In genomic region chr7:66072208-66072607, GRCh38 we compare ENCODE assay signal across 7 cellular contexts. TPM values are rescaled to one million over a fixed set of nuclear protein-coding genes. Genes with fewer than 3 reads are reported as not detected.
A peak's percentile ranks its signal among the peaks of the same experiment; 100 is the strongest.
DNase-seq lines count a peak whose midpoint lies in the region; ATAC-seq, FAIRE-seq and TF ChIP-seq lines count a peak whose summit lies in the region.
"Not testable (repeated sequence)": the region's sequence is repeated elsewhere in the genome, so short reads cannot be mapped to it uniquely, and the experiment has no call there.

No MANE protein-coding gene starts in this region.

- H3K27me3 ChIP-seq in PC-3 (ENCODE audit: low read length); GM12878 (replicated peaks in 1 of 2; ENCODE audit: control insufficient read depth in 2 of 2, insufficient read depth in 2 of 2, low read length in 1 of 2); HepG2 (ENCODE audit: control insufficient read depth in 1 of 2, insufficient read depth in 2 of 2, low read length in 2 of 2): not testable (repeated sequence)

- in situ Hi-C loops in GM12878 (cut with MboI); HepG2 (cut with HindIII; ENCODE audit: extremely low pct_ligation_motif_present, low pct_unique_long_range_greater_than_20kb): not testable (repeated sequence)

- not testable (repeated sequence) for H3K4me3 ChIP-seq in PC-3 (ENCODE audit: low read length); GM12878; epithelial cell of esophagus (ENCODE audit: low read length); HepG2 (replicated peaks in 1 of 3; ENCODE audit: insufficient read depth in 1 of 3, low read depth in 2 of 3, low read length in 3 of 3)

- peaks cover 14% of the 10 kb centered on the region for H3K79me2 ChIP-seq in PC-3 (ENCODE audit: low read length)
- peaks cover 11% of the 10 kb centered on the region for H3K79me2 ChIP-seq in GM12878 (ENCODE audit: control insufficient read depth, insufficient read depth, low read length)
- peaks cover 12% of the 10 kb centered on the region for H3K79me2 ChIP-seq in HepG2 (ENCODE audit: insufficient read depth, low read length)

- BruUV-seq in PC-3 (replicated peaks; lab: Mats Ljungman, UMichigan); GM12878 (replicated peaks; lab: Mats Ljungman, UMichigan); HepG2 (replicated peaks; lab: Mats Ljungman, UMichigan): not testable (repeated sequence)

- H3K9ac ChIP-seq in PC-3 (ENCODE audit: low read length); GM12878 (ENCODE audit: control insufficient read depth, insufficient read depth, low read length); HepG2 (ENCODE audit: insufficient read depth, low read depth, low read length): not testable (repeated sequence)

- H2AFZ ChIP-seq in PC-3 (ENCODE audit: low read length); GM12878 (ENCODE audit: control insufficient read depth, low read depth, low read length); HepG2 (ENCODE audit: low read length): not testable (repeated sequence)

- H3K9me2 ChIP-seq in PC-3 (replicated peaks; ENCODE audit: low read length) = not testable (repeated sequence)

- H3K4me2 ChIP-seq in PC-3 (ENCODE audit: low read length); GM12878 (ENCODE audit: control insufficient read depth, insufficient read depth): not testable (repeated sequence)
- H3K4me2 ChIP-seq in HepG2 (ENCODE audit: low read depth, low read length) = peak overlapping the region; percentile 34

- intact Hi-C loops in PC-3 (cut with micrococcal nuclease); GM12878 (cut with micrococcal nuclease; ENCODE audit: unreplicated experiment); HepG2 (cut with micrococcal nuclease; ENCODE audit: unreplicated experiment): not testable (repeated sequence)

- RAD21 ChIA-PET in GM12878 (lab: Charles Lee; ENCODE audit: unreplicated experiment) = interaction anchor here (1.1 to 3.7 kb wide), 3 partner anchors 16 to 47 kb away, joined by 3 to 31 read pairs (median 4); no protein-coding TSS in a partner anchor

- DNase-seq in GM19239 (ENCODE audit: insufficient read length, low spot score); GM12878 (ENCODE audit: low read depth, low spot score); epithelial cell of esophagus (ENCODE audit: low read depth); HepG2 (ENCODE audit: low spot score): not testable (repeated sequence)
- peak; percentile 5 for DNase-seq in NCI-H2107 treated with DMSO at 0.1 percent for 48 hours (lab: John Stamatoyannopoulos, UW; ENCODE audit: unreplicated experiment)
- peak; percentile 18 for DNase-seq in PC-3
- DNase-seq in putamen (ENCODE audit: low spot score) = peak; percentile 29

- H3F3A ChIP-seq in PC-3 (ENCODE audit: low read length, unreplicated experiment) = not testable (repeated sequence)

- WGBS in GM12878 (ENCODE audit: insufficient coverage, insufficient replicate concordance, low lambda C conversion rate, missing lambda C conversion rate) = 8% methylated on average over 7 of the region's 7 CpGs
- whole genome bisulfite sequencing in HepG2 (ENCODE audit: low lambda C conversion rate) = 13% methylated on average over 7 of the region's 7 CpGs

- H3K27ac ChIP-seq in PC-3 (ENCODE audit: low read length); GM12878 (ENCODE audit: control insufficient read depth, insufficient read depth); HepG2 (ENCODE audit: extremely low read length, insufficient read depth, low read length): not testable (repeated sequence)

- H3K4me1 ChIP-seq in PC-3 (ENCODE audit: insufficient read depth, low read length); GM12878 (ENCODE audit: control insufficient read depth, insufficient read depth, low read length): not testable (repeated sequence)
- H3K4me1 ChIP-seq in HepG2 (ENCODE audit: insufficient read depth, low read length) = peaks cover 21% of the 10 kb centered on the region

- SMC1A ChIA-PET in GM12878 (lab: Charles Lee; ENCODE audit: uncharacterized antibody, unreplicated experiment) = interaction anchor here (0.8 to 2.3 kb wide), 6 partner anchors 19 to 232 kb away, joined by 3 to 8 read pairs (median 4); no protein-coding TSS in a partner anchor

- peak; percentile 39 for FAIRE-seq in GM19239 (lab: Jason Lieb, UNC)
- FAIRE-seq in GM12878 (lab: Jason Lieb, UNC); HepG2 (lab: Jason Lieb, UNC): not testable (repeated sequence)

- POLR2A ChIA-PET in PC-3 (lab: Charles Lee; ENCODE audit: unreplicated experiment) = not testable (repeated sequence)
- POLR2A ChIA-PET in GM12878 (lab: Charles Lee) (interaction anchor here (0.8 kb wide), 1 partner anchor 16 kb away, joined by 3 read pairs; no protein-coding TSS in a partner anchor), HepG2 (lab: Yijun Ruan, JAX) (interaction anchor here (0.9 kb wide), 1 partner anchor 42 kb away, joined by 3 read pairs; no protein-coding TSS in a partner anchor)

- TF ChIP-seq POLR2A in GM12878 (IDR thresholded peaks at IDR 0.05; ENCODE audit: low read depth, low read length); HepG2 (IDR thresholded peaks at IDR 0.05; ENCODE audit: insufficient read depth in 1 of 2, low read depth in 2 of 2, low read length in 2 of 2): not testable (repeated sequence)

- not testable (repeated sequence) for TF ChIP-seq RAD21 in GM12878 (IDR thresholded peaks at IDR 0.05; ENCODE audit: insufficient read depth, low read depth, low read length); HepG2 (CRISPR knock-in tag; IDR thresholded peaks at IDR 0.05)

- H4K20me1 ChIP-seq in PC-3 (ENCODE audit: low read length); GM12878 (ENCODE audit: control insufficient read depth, insufficient read depth); HepG2 (ENCODE audit: insufficient read depth, low read length): not testable (repeated sequence)

- CTCF ChIA-PET in PC-3 (lab: Charles Lee) = interaction anchor here (0.8 to 1.8 kb wide), 2 partner anchors 29 to 42 kb away, joined by 3 to 12 read pairs; no protein-coding TSS in a partner anchor
- CTCF ChIA-PET in GM12878 (lab: Yijun Ruan, JAX) = interaction anchor here (1.3 to 2.9 kb wide), 5 partner anchors 38 to 232 kb away, joined by 3 to 10 read pairs (median 6); no protein-coding TSS in a partner anchor
- CTCF ChIA-PET in HepG2 (lab: Yijun Ruan, JAX; ENCODE audit: low intra/inter-chr PET ratio, low total read pairs) = not testable (repeated sequence)

- not testable (repeated sequence) for TF ChIP-seq EP300 in GM12878 (IDR thresholded peaks at IDR 0.05; ENCODE audit: borderline replicate concordance in 1 of 2, control insufficient read depth in 1 of 2, low read depth in 2 of 2, low read length in 2 of 2); HepG2 (IDR thresholded peaks at IDR 0.05; ENCODE audit: low read depth in 2 of 2, low read length in 2 of 2); HepG2 (CRISPR knock-in tag; IDR thresholded peaks at IDR 0.05; ENCODE audit: borderline replicate concordance)

- H3K9me3 ChIP-seq in PC-3 (ENCODE audit: low read length); GM12878 (replicated peaks; ENCODE audit: control insufficient read depth, insufficient read depth, low read length); HepG2 (ENCODE audit: low read length): not testable (repeated sequence)

- H3K36me3 ChIP-seq in PC-3 (ENCODE audit: low read depth, low read length); GM12878 (ENCODE audit: control insufficient read depth in 2 of 2, insufficient read depth in 2 of 2, low read length in 1 of 2); HepG2 (replicated peaks in 1 of 2; ENCODE audit: control insufficient read depth in 1 of 2, insufficient read depth in 2 of 2, low read length in 2 of 2): not testable (repeated sequence)

- TF ChIP-seq CTCF in PC-3 (conservative IDR thresholded peaks at IDR 0.05; ENCODE audit: low read depth, low read length) = not testable (repeated sequence)
- TF ChIP-seq CTCF in GM12878 (IDR thresholded peaks at IDR 0.05 in 2 of 3, conservative IDR thresholded peaks at IDR 0.05 in 1 of 3; ENCODE audit: control insufficient read depth in 2 of 3, extremely low read depth in 1 of 3, insufficient read depth in 1 of 3, low read depth in 3 of 3, low read length in 3 of 3) (peak in 1 of 3 experiments; percentile 21; a peak in 1 of 6 replicates), epithelial cell of esophagus (IDR thresholded peaks at IDR 0.05; ENCODE audit: insufficient read depth, low read depth, low read length, missing control alignments) (peak; percentile 35), HepG2 (CRISPR knock-in tag; IDR thresholded peaks at IDR 0.05) (peak; percentile 34)

- ATAC-seq in PC-3, GM12878, HepG2: not testable (repeated sequence)

RNA-seq across cellular contexts. Expression of gene ASL, which starts 3.4 kb away (rescaled TPM):
- total RNA-seq in PC-3 (2014; rRNA removed) = 55.9 and 69.0 TPM in 2 replicates
- total RNA-seq in GM12878 (2013; cell fraction: nucleolus; rRNA removed) = 39.9 and 93.0 TPM in 2 replicates
- total RNA-seq in GM12878 (2014; rRNA removed) = 32.5 and 34.2 TPM in 2 replicates
- 15.5 and 16.0 TPM in 2 replicates for total RNA-seq in GM12878 (2014; rRNA removed; fragmentation: Illumina TruSeq; extraction: Trizol)
- total RNA-seq in GM12878 (2021) = 29.7 and 30.1 TPM in 2 replicates
- polyA plus RNA-seq in GM12878 (2011; ENCODE audit: low read depth) = 12.0 TPM
- polyA plus RNA-seq in GM12878 (2011; rRNA removed) = 14.8 and 36.7 TPM in 2 replicates
- polyA plus RNA-seq in GM12878 (2011; cell fraction: cytosol; rRNA removed) = 39.9 and 58.6 TPM in 2 replicates
- 117 and 134 TPM in 2 replicates for polyA plus RNA-seq in GM12878 (2011; cell fraction: nucleus; rRNA removed)
- polyA plus RNA-seq in GM12878 (2012) = 24.9 and 25.3 TPM in 2 replicates
- polyA plus RNA-seq in GM12878 (2014; fragmentation: Illumina TruSeq; extraction: Trizol) = 6.4 and 12.6 TPM in 2 replicates
- 1 to 10 TPM in 1 of 2 experiments, under 1 TPM in 1; 0.66 to 7.1 TPM for polyA plus RNA-seq in GM12878 (2014; fragmentation: Nextera tagmentation; extraction: Ambion mirVana)
- 36.0 and 43.5 TPM in 2 replicates for polyA plus RNA-seq in GM12878 (2014; rRNA removed)
- 10 to 100 TPM; 27.8 to 30.5 TPM for polyA plus RNA-seq in GM12878 (2016; fragmentation: Nextera tagmentation; extraction: Ambion mirVana)
- polyA minus RNA-seq in GM12878 (2011; rRNA and poly(A)+ RNA removed) = 16.2 and 35.3 TPM in 2 replicates
- 13.7 and 13.8 TPM in 2 replicates for polyA minus RNA-seq in GM12878 (2011; cell fraction: cytosol; rRNA and poly(A)+ RNA removed)
- 19.8 and 34.1 TPM in 2 replicates for polyA minus RNA-seq in GM12878 (2011; cell fraction: nucleus; rRNA and poly(A)+ RNA removed)
- 63.8 and 71.4 TPM in 2 replicates for total RNA-seq in HepG2 (2016; rRNA removed; fragmentation: Illumina TruSeq; extraction: Trizol)
- 10.8 and 15.3 TPM in 2 replicates for total RNA-seq in HepG2 (2016; cell fraction: cytosol; rRNA removed; fragmentation: Illumina TruSeq; extraction: Trizol; ENCODE audit: low read depth)
- 60.6 and 73.6 TPM in 2 replicates for total RNA-seq in HepG2 (2016; cell fraction: insoluble cytoplasmic fraction; rRNA removed; fragmentation: Illumina TruSeq; extraction: Trizol)
- 20.5 and 23.7 TPM in 2 replicates for total RNA-seq in HepG2 (2016; cell fraction: membrane; rRNA removed; fragmentation: Illumina TruSeq; extraction: Trizol)
- 55.0 and 59.3 TPM in 2 replicates for total RNA-seq in HepG2 (2016; cell fraction: nucleus; rRNA removed; fragmentation: Illumina TruSeq; extraction: Trizol)
- polyA plus RNA-seq in HepG2 (2011; rRNA removed) = 96.5 and 146 TPM in 2 replicates
- 66.0 and 85.0 TPM in 2 replicates for polyA plus RNA-seq in HepG2 (2011; cell fraction: cytosol; rRNA removed)
- 457 and 482 TPM in 2 replicates for polyA plus RNA-seq in HepG2 (2011; cell fraction: nucleus; rRNA removed)
- 39.6 and 57.0 TPM in 2 replicates for polyA plus RNA-seq in HepG2 (2012)
- 11.1 and 12.7 TPM in 2 replicates for polyA plus RNA-seq in HepG2 (2016; cell fraction: cytosol; fragmentation: Illumina TruSeq; extraction: Trizol; ENCODE audit: low read depth)
- polyA plus RNA-seq in HepG2 (2016; cell fraction: insoluble cytoplasmic fraction; fragmentation: Illumina TruSeq; extraction: Trizol; ENCODE audit: low read depth) = 58.1 and 62.4 TPM in 2 replicates
- 16.6 and 18.5 TPM in 2 replicates for polyA plus RNA-seq in HepG2 (2016; cell fraction: membrane; fragmentation: Illumina TruSeq; extraction: Trizol; ENCODE audit: low read depth)
- 139 and 142 TPM in 2 replicates for polyA plus RNA-seq in HepG2 (2016; cell fraction: nucleus; fragmentation: Illumina TruSeq; extraction: Trizol; ENCODE audit: insufficient read depth, low read depth)
- 24.9 and 94.0 TPM in 2 replicates for polyA minus RNA-seq in HepG2 (2011; rRNA and poly(A)+ RNA removed; ENCODE audit: low replicate concordance)
- polyA minus RNA-seq in HepG2 (2011; cell fraction: cytosol; rRNA and poly(A)+ RNA removed) = 24.2 and 27.0 TPM in 2 replicates
- 42.9 and 53.5 TPM in 2 replicates for polyA minus RNA-seq in HepG2 (2011; cell fraction: nucleus; rRNA and poly(A)+ RNA removed)

RNA-seq across cellular contexts. Expression of gene CRCP, which starts 42.4 kb away (rescaled TPM):
- total RNA-seq in PC-3 (2014; rRNA removed) (36.4 and 41.6 TPM in 2 replicates), GM12878 (2014; rRNA removed) (25.6 and 26.4 TPM in 2 replicates), GM12878 (2014; rRNA removed; fragmentation: Illumina TruSeq; extraction: Trizol) (31.6 and 33.8 TPM in 2 replicates), GM12878 (2021) (23.6 and 25.0 TPM in 2 replicates), HepG2 (2016; rRNA removed; fragmentation: Illumina TruSeq; extraction: Trizol) (31.0 and 41.1 TPM in 2 replicates)
- 27.7 and 30.8 TPM in 2 replicates for total RNA-seq in GM12878 (2013; cell fraction: nucleolus; rRNA removed)
- polyA plus RNA-seq in GM12878 (2011; ENCODE audit: low read depth) = 13.4 TPM
- polyA plus RNA-seq in GM12878 (2011; rRNA removed) (30.2 and 31.2 TPM in 2 replicates), GM12878 (2014; fragmentation: Illumina TruSeq; extraction: Trizol) (27.4 and 29.2 TPM in 2 replicates), GM12878 (2014; fragmentation: Nextera tagmentation; extraction: Ambion mirVana) (10 to 100 TPM; 12.4 to 20.1 TPM), GM12878 (2014; rRNA removed) (29.2 and 29.8 TPM in 2 replicates), GM12878 (2016; fragmentation: Nextera tagmentation; extraction: Ambion mirVana) (10 to 100 TPM; 29.0 to 29.6 TPM), HepG2 (2011; rRNA removed) (22.7 and 27.7 TPM in 2 replicates)
- polyA plus RNA-seq in GM12878 (2011; cell fraction: cytosol; rRNA removed) = 29.3 and 30.5 TPM in 2 replicates
- polyA plus RNA-seq in GM12878 (2011; cell fraction: nucleus; rRNA removed) = 13.6 and 16.4 TPM in 2 replicates
- polyA plus RNA-seq in GM12878 (2012) = 15.9 and 33.1 TPM in 2 replicates
- 30.9 and 32.2 TPM in 2 replicates for polyA minus RNA-seq in GM12878 (2011; rRNA and poly(A)+ RNA removed)
- 9.2 and 13.9 TPM in 2 replicates for polyA minus RNA-seq in GM12878 (2011; cell fraction: cytosol; rRNA and poly(A)+ RNA removed)
- polyA minus RNA-seq in GM12878 (2011; cell fraction: nucleus; rRNA and poly(A)+ RNA removed) = 10.2 and 14.0 TPM in 2 replicates
- 9.9 and 16.6 TPM in 2 replicates for total RNA-seq in HepG2 (2016; cell fraction: cytosol; rRNA removed; fragmentation: Illumina TruSeq; extraction: Trizol; ENCODE audit: low read depth)
- 31.6 and 44.5 TPM in 2 replicates for total RNA-seq in HepG2 (2016; cell fraction: insoluble cytoplasmic fraction; rRNA removed; fragmentation: Illumina TruSeq; extraction: Trizol)
- 21.3 and 21.4 TPM in 2 replicates for total RNA-seq in HepG2 (2016; cell fraction: membrane; rRNA removed; fragmentation: Illumina TruSeq; extraction: Trizol)
- 13.8 and 14.1 TPM in 2 replicates for total RNA-seq in HepG2 (2016; cell fraction: nucleus; rRNA removed; fragmentation: Illumina TruSeq; extraction: Trizol)
- polyA plus RNA-seq in HepG2 (2011; cell fraction: cytosol; rRNA removed) = 27.6 and 28.2 TPM in 2 replicates
- 10.8 and 14.7 TPM in 2 replicates for polyA plus RNA-seq in HepG2 (2011; cell fraction: nucleus; rRNA removed)
- polyA plus RNA-seq in HepG2 (2012) = 20.8 and 22.7 TPM in 2 replicates
- 5.1 and 5.2 TPM in 2 replicates for polyA plus RNA-seq in HepG2 (2016; cell fraction: cytosol; fragmentation: Illumina TruSeq; extraction: Trizol; ENCODE audit: low read depth)
- polyA plus RNA-seq in HepG2 (2016; cell fraction: insoluble cytoplasmic fraction; fragmentation: Illumina TruSeq; extraction: Trizol; ENCODE audit: low read depth) = 28.2 and 29.7 TPM in 2 replicates
- 10.6 and 11.6 TPM in 2 replicates for polyA plus RNA-seq in HepG2 (2016; cell fraction: membrane; fragmentation: Illumina TruSeq; extraction: Trizol; ENCODE audit: low read depth)
- polyA plus RNA-seq in HepG2 (2016; cell fraction: nucleus; fragmentation: Illumina TruSeq; extraction: Trizol; ENCODE audit: insufficient read depth, low read depth) = 16.1 and 23.0 TPM in 2 replicates
- polyA minus RNA-seq in HepG2 (2011; rRNA and poly(A)+ RNA removed; ENCODE audit: low replicate concordance) = 20.8 and 22.0 TPM in 2 replicates
- 20.6 and 22.6 TPM in 2 replicates for polyA minus RNA-seq in HepG2 (2011; cell fraction: cytosol; rRNA and poly(A)+ RNA removed)
- polyA minus RNA-seq in HepG2 (2011; cell fraction: nucleus; rRNA and poly(A)+ RNA removed) = 18.3 and 21.8 TPM in 2 replicates
